ENCODE assay signal across 16 cellular contexts in genomic region chr17:10091051-10091450, GRCh38.
"Had no signal": no experiment of that assay in that cellular context is flagged by ENCODE, and none has a peak within 500 bp of the region (broad histone marks: within the 10 kb centered on the region; RNA-seq: fewer than 3 reads in every experiment).

No MANE protein-coding gene starts in this region.

- DNase-seq: activated B cell treated with CpG ODN at 0.5 μM for 24 hours; activated CD4-positive, alpha-beta T cell treated with anti-CD3 and anti-CD28 coated beads for 48 hours; activated CD8-positive, alpha-beta memory T cell treated with anti-CD3 and anti-CD28 coated beads, Interleukin-2, amount 50 U/mL, for 48 hours; activated CD8-positive, alpha-beta T cell treated with anti-CD3 and anti-CD28 coated beads, Interleukin-2, amount 10 ng/mL, durations not matched to agents 7 days and 5 days; activated gamma-delta T cell; activated T-cell treated with anti-CD3 and anti-CD28 coated beads, Interleukin-2, amount 50 U/mL, for 72 hours; amygdala; cerebellar nuclear complex; effector memory CD4-positive, alpha-beta T cell; heart left ventricle; left ventricle myocardium superior; natural killer cell; occipital lobe; stimulated activated naive CD8-positive, alpha-beta T cell treated with anti-CD3 and anti-CD28 coated beads, Interleukin-15, Interleukin-2, amounts not matched to agents 100 U/mL and 50 U/mL, for 24 hours; T-helper 2 cell had no signal

- H3K36me3 ChIP-seq: heart left ventricle, right atrium auricular region had no signal

- ATAC-seq: activated CD8-positive, alpha-beta T cell treated with anti-CD3 and anti-CD28 coated beads, Interleukin-2, amount 10 ng/mL, durations not matched to agents 7 days and 5 days; activated T-cell treated with anti-CD3 and anti-CD28 coated beads, Interleukin-2, amount 50 U/mL, for 72 hours; heart left ventricle; left ventricle myocardium superior; natural killer cell; stimulated activated naive CD8-positive, alpha-beta T cell treated with anti-CD3 and anti-CD28 coated beads, Interleukin-15, Interleukin-2, amounts not matched to agents 100 U/mL and 50 U/mL, for 24 hours had no signal

- H3K4me3 ChIP-seq: heart left ventricle, right atrium auricular region had no signal

- H3K27me3 ChIP-seq: heart left ventricle, right atrium auricular region had no signal
